In genomic region chr16:35485915-35486314, GRCh38 we compare ENCODE assay signal across 8 cellular contexts.
"Had no signal": no experiment of that assay in that cellular context is flagged by ENCODE, and none has a peak within 500 bp of the region (broad histone marks: within the 10 kb centered on the region; RNA-seq: fewer than 3 reads in every experiment).

No MANE protein-coding gene starts in this region.

- FAIRE-seq: K562 had no signal

- H3K36me3 ChIP-seq: HAP-1 had no signal

- H3K9me3 ChIP-seq: HAP-1 had no signal

- H2AFZ ChIP-seq: GM23248 had no signal

- H3K4me1 ChIP-seq: HAP-1 had no signal

- ATAC-seq: HCT116, K562 had no signal

- H3K4me3 ChIP-seq: GM23248, HAP-1, K562 had no signal

- H3K9ac ChIP-seq: GM23248 had no signal

- DNase-seq: GM23248, GOT3, H7, HFFc6 had no signal

- H3K27ac ChIP-seq: GM23248, HL-60 had no signal
